22 cellular contexts compared by ENCODE assay signal in genomic region chr2:211756266-211756665, GRCh38.
"Had no signal": no experiment of that assay in that cellular context is flagged by ENCODE, and none has a peak within 500 bp of the region (broad histone marks: within the 10 kb centered on the region; RNA-seq: fewer than 3 reads in every experiment).

No MANE protein-coding gene starts in this region.

- H3K27ac ChIP-seq: dorsolateral prefrontal cortex, gastrocnemius medialis, lower lobe of right lung, psoas muscle, sigmoid colon, thoracic aorta, tibial nerve, vagina had no signal

- H3K27me3 ChIP-seq: dorsolateral prefrontal cortex, gastrocnemius medialis, sigmoid colon, tibial nerve, vagina had no signal

- ATAC-seq: gastrocnemius medialis; left ventricle myocardium superior; lower lobe of right lung; naive thymus-derived CD8-positive, alpha-beta T cell; psoas muscle; right cardiac atrium; stimulated activated effector memory CD8-positive, alpha-beta T cell treated with anti-CD3 and anti-CD28 coated beads, Interleukin-12 subunit alpha, Interleukin-12 subunit beta, amount 100 ng/mL, for 72 hours; stimulated activated naive CD8-positive, alpha-beta T cell treated with anti-CD3 and anti-CD28 coated beads, Interleukin-15, Interleukin-2, amounts not matched to agents 100 U/mL and 50 U/mL, for 24 hours had no signal

- DNase-seq: cortex of kidney; dorsolateral prefrontal cortex; effector CD4-positive, alpha-beta T cell; foreskin fibroblast; gastrocnemius medialis; head of caudate nucleus; left ventricle myocardium superior; lower lobe of right lung; naive thymus-derived CD8-positive, alpha-beta T cell; nephron progenitor cell; nucleus accumbens; posterior cingulate gyrus; psoas muscle; right cardiac atrium; sigmoid colon; stimulated activated CD4-positive, alpha-beta T cell treated with anti-CD3 and anti-CD28 coated beads, Interleukin-2, amount 100 ng/mL, for 24 hours; stimulated activated CD4-positive, alpha-beta T cell treated with anti-CD3 and anti-CD28 coated beads, Interleukin-4, amount 100 ng/mL, for 24 hours; stimulated activated naive CD8-positive, alpha-beta T cell treated with anti-CD3 and anti-CD28 coated beads, Interleukin-15, Interleukin-2, amounts not matched to agents 100 U/mL and 50 U/mL, for 24 hours had no signal

- H3K4me1 ChIP-seq: lower lobe of right lung, psoas muscle, sigmoid colon, tibial nerve, vagina had no signal

- H3K36me3 ChIP-seq: gastrocnemius medialis, lower lobe of right lung, sigmoid colon, thoracic aorta, tibial nerve, vagina had no signal

- H3K9me3 ChIP-seq: gastrocnemius medialis, lower lobe of right lung, psoas muscle, sigmoid colon, thoracic aorta, tibial nerve, vagina had no signal

- H3K4me3 ChIP-seq: dorsolateral prefrontal cortex, gastrocnemius medialis, lower lobe of right lung, psoas muscle, sigmoid colon, thoracic aorta, tibial nerve, vagina had no signal
